30 cellular contexts compared by ENCODE assay signal in genomic region chr16:12588510-12588909, GRCh38.
"Had no signal": no experiment of that assay in that cellular context is flagged by ENCODE, and none has a peak within 500 bp of the region (broad histone marks: within the 10 kb centered on the region; RNA-seq: fewer than 3 reads in every experiment).

No MANE protein-coding gene starts in this region.

- ATAC-seq: activated CD8-positive, alpha-beta T cell treated with anti-CD3 and anti-CD28 coated beads for 36 hours; activated naive CD4-positive, alpha-beta T cell treated with anti-CD3 and anti-CD28 coated beads, Interleukin-2, amount 50 U/mL, for 72 hours; activated T-cell treated with anti-CD3 and anti-CD28 coated beads, Interleukin-2, amount 50 U/mL, for 4 hours; body of pancreas; Panc1 had no signal

- H3K27ac Mint-ChIP-seq: activated CD4-positive, alpha-beta T cell treated with anti-CD3 and anti-CD28 coated beads, Interleukin-2, amount 10 ng/mL, durations not matched to agents 24 days and 14 days; activated CD8-positive, alpha-beta T cell treated with anti-CD3 and anti-CD28 coated beads for 36 hours; activated naive CD4-positive, alpha-beta T cell treated with anti-CD3 and anti-CD28 coated beads for 36 hours; activated naive CD4-positive, alpha-beta T cell treated with anti-CD3 and anti-CD28 coated beads, Interleukin-2, amount 50 U/mL, for 72 hours; activated T-helper 1 cell treated with anti-CD3 and anti-CD28 coated beads, Interleukin-12 subunit alpha, Interleukin-12 subunit beta, Interleukin-2, Interleukin-4 antibody, amounts not matched to agents 30 ng/mL and 10 ng/mL and 1 ng/mL, durations not matched to agents 14 hours and 24 hours and 36 hours had no signal

- H3K27me3 Mint-ChIP-seq: activated CD4-positive, alpha-beta T cell treated with anti-CD3 and anti-CD28 coated beads, Interleukin-2, amount 10 ng/mL, durations not matched to agents 24 days and 14 days had no signal

- FAIRE-seq: astrocyte had no signal

- H3K36me3 ChIP-seq: adrenal gland, breast epithelium, MG63, SJCRH30, WERI-Rb-1 had no signal

- H3K27ac ChIP-seq: adrenal gland, body of pancreas, breast epithelium, SJCRH30, SK-N-MC, WERI-Rb-1 had no signal

- H3K4me3 Mint-ChIP-seq: activated CD4-positive, alpha-beta T cell treated with anti-CD3 and anti-CD28 coated beads, Interleukin-2, amount 10 ng/mL, durations not matched to agents 24 days and 14 days; activated CD8-positive, alpha-beta T cell treated with anti-CD3 and anti-CD28 coated beads for 36 hours; activated naive CD4-positive, alpha-beta T cell treated with anti-CD3 and anti-CD28 coated beads for 36 hours; activated T-cell treated with anti-CD3 and anti-CD28 coated beads, Interleukin-2, amount 50 U/mL, for 4 hours; activated T-helper 1 cell treated with anti-CD3 and anti-CD28 coated beads, Interleukin-12 subunit alpha, Interleukin-12 subunit beta, Interleukin-2, Interleukin-4 antibody, amounts not matched to agents 30 ng/mL and 10 ng/mL and 1 ng/mL, durations not matched to agents 14 hours and 24 hours and 36 hours had no signal

- H3K27me3 ChIP-seq: adrenal gland, body of pancreas, breast epithelium, MG63, SJCRH30 had no signal

- DNase-seq: activated CD4-positive, alpha-beta T cell treated with anti-CD3 and anti-CD28 coated beads for 1 hour; activated CD4-positive, alpha-beta T cell treated with anti-CD3 and anti-CD28 coated beads, Interleukin-2, amount 10 ng/mL, durations not matched to agents 24 days and 14 days; activated CD4-positive, alpha-beta T cell treated with anti-CD3 and anti-CD28 coated beads, Interleukin-2, amount 50 U/mL, for 4 hours; activated CD4-positive, CD25-positive, alpha-beta regulatory T cell; activated CD8-positive, alpha-beta T cell treated with anti-CD3 and anti-CD28 coated beads for 36 hours; activated gamma-delta T cell treated with Interleukin-2 at 50 U/mL for 16 hours; activated naive CD4-positive, alpha-beta T cell treated with anti-CD3 and anti-CD28 coated beads for 36 hours; activated T-cell treated with anti-CD3 and anti-CD28 coated beads, Interleukin-2, amount 50 U/mL, for 4 hours; body of pancreas; Kasumi-1; KG1; MG63; NCI-H1048; NCI-H1105 treated with DMSO at 0.1 percent for 48 hours; NCI-H1436; NCI-H1694 treated with DMSO at 0.1 percent for 48 hours; NCI-H2029; NCI-H345; NCI-H524 treated with DMSO at 0.1 percent for 48 hours; SHP77; SJCRH30; T1000; WERI-Rb-1 had no signal

- H3K4me1 ChIP-seq: adrenal gland, body of pancreas, breast epithelium, SJCRH30 had no signal

- H3K4me3 ChIP-seq: adrenal gland, body of pancreas, breast epithelium, MG63, SJCRH30, SK-N-MC had no signal

- H3K9me3 Mint-ChIP-seq: activated naive CD4-positive, alpha-beta T cell treated with anti-CD3 and anti-CD28 coated beads, Interleukin-2, amount 50 U/mL, for 72 hours had no signal

- H3K9me3 ChIP-seq: adrenal gland, body of pancreas, MG63, SJCRH30 had no signal
